In genomic region chr2:100416939-100417744, GRCh38 we compare ENCODE assay signal across 8 cellular contexts. TPM values are rescaled to one million over a fixed set of nuclear protein-coding genes. Genes with fewer than 3 reads are reported as not detected.
DNase-seq lines count a peak whose midpoint lies in the region; ATAC-seq and TF ChIP-seq lines count a peak whose summit lies in the region.

Gene CHST10 (minus strand): TSS chr2:100417668. CDS start chr2:100406675, 10,993 bp downstream.

- peak in 2 of 4 donors; percentile 33 to 55 for TF ChIP-seq POLR2A in upper lobe of left lung (IDR thresholded peaks at IDR 0.05)

- no peaks in the 10 kb centered on the region for H3F3A ChIP-seq in SK-N-SH (replicated peaks; ENCODE audit: insufficient read depth)

- TF ChIP-seq CTCF in SK-N-SH (IDR thresholded peaks at IDR 0.05): no peak
- no peak for TF ChIP-seq CTCF in upper lobe of left lung (IDR thresholded peaks at IDR 0.05)

- peak within 1 kb of the TSS; percentile 41 to 81 for H3K27ac ChIP-seq in SK-N-SH (ENCODE audit: low read depth in 2 of 2, low read length in 1 of 2)
- H3K27ac ChIP-seq in upper lobe of left lung: peak within 1 kb of the TSS; percentile 59 to 84 (median 76)

- POLR2A ChIA-PET in SK-N-SH (lab: Yijun Ruan, JAX): interaction anchor here (0.6 to 1.5 kb wide), 6 partner anchors 10 to 935 kb away, joined by 3 to 7 read pairs (median 4); partner anchors contain the start of gene PDCL3

- H3K36me3 ChIP-seq in SK-N-SH (replicated peaks in 1 of 2; ENCODE audit: control insufficient read depth in 1 of 2, insufficient read depth in 2 of 2, low read length in 1 of 2) (peaks cover 0 to 11% of the 10 kb centered on the region in 2 experiments), upper lobe of left lung (peaks cover 0 to 3% (median 0%) of the 10 kb centered on the region in 4 donors)

- 0% methylated on average over 14 of the region's 92 CpGs for WGBS in SK-N-SH (ENCODE audit: low lambda C conversion rate)
- 0% methylated on average over 19 to 20 of the region's 92 CpGs for WGBS in upper lobe of left lung, 2 donors

- no peaks in the 10 kb centered on the region for H3K27me3 ChIP-seq in SK-N-SH (ENCODE audit: insufficient read depth)
- H3K27me3 ChIP-seq in upper lobe of left lung: no peaks in the 10 kb centered on the region

- H4K20me1 ChIP-seq in SK-N-SH (ENCODE audit: insufficient read depth): no peaks in the 10 kb centered on the region

- peaks cover 14% of the 10 kb centered on the region for H3K79me2 ChIP-seq in SK-N-SH (ENCODE audit: insufficient read depth)

- peaks cover 0 to 5% of the 10 kb centered on the region in 2 experiments; a peak in 1 of 4 replicates for H3K4me1 ChIP-seq in SK-N-SH (ENCODE audit: control insufficient read depth in 1 of 2, insufficient read depth in 2 of 2, low read depth in 1 of 2, low read length in 1 of 2)
- H3K4me1 ChIP-seq in upper lobe of left lung: peaks cover 15 to 26% (median 19%) of the 10 kb centered on the region in 4 donors

- intact Hi-C loops in cardiac septum (cut with DNase I) (loop anchor here (5.0 kb wide), 2 partner anchors 95 to 145 kb away; partner anchors contain the start of genes LONRF2 and PDCL3), posterior cingulate gyrus (cut with DNase I) (loop anchor here (1.0 kb wide), 1 partner anchor 145 kb away; the partner anchor contains the start of gene PDCL3)

- CTCF ChIA-PET in SK-N-SH (lab: Yijun Ruan, JAX): interaction anchor here (0.8 to 1.6 kb wide), 5 partner anchors 11 to 569 kb away, joined by 3 to 6 read pairs (median 3); no protein-coding TSS in a partner anchor

- peak within 1 kb of the TSS; percentile 95 for H3K4me2 ChIP-seq in SK-N-SH

- DNase-seq in DMS114 treated with DMSO at 0.1 percent for 48 hours (lab: John Stamatoyannopoulos, UW; ENCODE audit: unreplicated experiment) (peak; percentile 39), HuH-7 (ENCODE audit: low spot score) (peak; percentile 87), SK-N-SH (peak; percentile 96), cardiac septum (ENCODE audit: low spot score) (peak; percentile 79), posterior cingulate gyrus (peak in 9 of 10 donors; percentile 40 to 93 (median 56)), upper lobe of left lung (peak; percentile 44 to 92)
- DNase-seq in activated naive CD8-positive, alpha-beta T cell treated with anti-CD3 and anti-CD28 coated beads, Interleukin-2, amount 50 U/mL, for 16 hours (ENCODE audit: low read depth, low spot score): peak; percentile 38

- H2AFZ ChIP-seq in SK-N-SH (ENCODE audit: low read depth): peak within 1 kb of the TSS; percentile 98

- no peaks in the 10 kb centered on the region for H3K9me2 ChIP-seq in SK-N-SH

- TF ChIP-seq EP300 in SK-N-SH (IDR thresholded peaks at IDR 0.05; ENCODE audit: borderline replicate concordance in 1 of 2, low read depth in 1 of 2, low read length in 1 of 2): no peak
- no peak for TF ChIP-seq EP300 in upper lobe of left lung (IDR thresholded peaks at IDR 0.05)

- no peak for TF ChIP-seq RAD21 in SK-N-SH (IDR thresholded peaks at IDR 0.05; ENCODE audit: low read length)

- H3K9ac ChIP-seq in SK-N-SH: peak within 1 kb of the TSS; percentile 87

- no peaks in the 10 kb centered on the region for H3K9me3 ChIP-seq in SK-N-SH
- H3K9me3 ChIP-seq in upper lobe of left lung: no peaks in the 10 kb centered on the region

- ATAC-seq in GM21390 (IDR thresholded peaks at IDR 0.05; ENCODE audit: unreplicated experiment) (peak; percentile 88), upper lobe of left lung (ENCODE audit: low FRiP score in 2 of 2) (peak; percentile 77 to 95)

- H3K4me3 ChIP-seq in SK-N-SH (ENCODE audit: low read depth in 2 of 2, low read length in 1 of 2) (peak within 1 kb of the TSS; percentile 76 to 89), upper lobe of left lung (peak within 1 kb of the TSS; percentile 70 to 86 (median 83))

TF ChIP-seq in SK-N-SH, 30 proteins besides CTCF, POLR2A, EP300 and RAD21:
- no peak for TF ChIP-seq SIN3A (IDR thresholded peaks at IDR 0.05; ENCODE audit: borderline replicate concordance, low read depth, low read length)
- TF ChIP-seq TAF1 (IDR thresholded peaks at IDR 0.05; ENCODE audit: borderline replicate concordance, low read depth, low read length): peak; percentile 35; the same call in 1 of the 2 replicates
- peak; percentile 52 for TF ChIP-seq MXI1 (IDR thresholded peaks at IDR 0.05; ENCODE audit: low read depth, low read length)
- TF ChIP-seq MAX (IDR thresholded peaks at IDR 0.05; ENCODE audit: low read depth): peak; percentile 76
- TF ChIP-seq FOXM1 (IDR thresholded peaks at IDR 0.05; ENCODE audit: low read depth): no peak

RNA-seq across cellular contexts. Expression of gene CHST10, which starts in this region (rescaled TPM):
- 17.6 and 20.0 TPM in 2 replicates for polyA plus RNA-seq in SK-N-SH (2012; rRNA removed)
- polyA plus RNA-seq in SK-N-SH (2012; cell fraction: cytosol; rRNA removed): 13.6 and 16.4 TPM in 2 replicates
- polyA plus RNA-seq in SK-N-SH (2012; cell fraction: nucleus; rRNA removed): 14.5 and 20.3 TPM in 2 replicates
- total RNA-seq in cardiac septum (7.8 TPM), upper lobe of left lung (10 to 100 TPM in 1 of 6 donors, 1 to 10 TPM in 5; 2.1 to 14.7 (median 7.9) TPM)

Comparison
In these comparisons a context has a peak if more than half of its experiments do, and no peak if none do; other contexts are left out.
1. Peak in every context shown above with its lines: DNase-seq, ATAC-seq, H3K4me3 ChIP-seq and H3K27ac ChIP-seq.
2. DNase-seq: peak in every context shown above with its lines; median percentile 96 in SK-N-SH; 87 in HuH-7; 79 in cardiac septum; 68 in upper lobe of left lung; 56 in posterior cingulate gyrus; 39 in DMS114 treated with DMSO at 0.1 percent for 48 hours; 38 in activated naive CD8-positive, alpha-beta T cell treated with anti-CD3 and anti-CD28 coated beads, Interleukin-2, amount 50 U/mL, for 16 hours.